24 cellular contexts compared by ENCODE assay signal in the genomic region with DNA sequence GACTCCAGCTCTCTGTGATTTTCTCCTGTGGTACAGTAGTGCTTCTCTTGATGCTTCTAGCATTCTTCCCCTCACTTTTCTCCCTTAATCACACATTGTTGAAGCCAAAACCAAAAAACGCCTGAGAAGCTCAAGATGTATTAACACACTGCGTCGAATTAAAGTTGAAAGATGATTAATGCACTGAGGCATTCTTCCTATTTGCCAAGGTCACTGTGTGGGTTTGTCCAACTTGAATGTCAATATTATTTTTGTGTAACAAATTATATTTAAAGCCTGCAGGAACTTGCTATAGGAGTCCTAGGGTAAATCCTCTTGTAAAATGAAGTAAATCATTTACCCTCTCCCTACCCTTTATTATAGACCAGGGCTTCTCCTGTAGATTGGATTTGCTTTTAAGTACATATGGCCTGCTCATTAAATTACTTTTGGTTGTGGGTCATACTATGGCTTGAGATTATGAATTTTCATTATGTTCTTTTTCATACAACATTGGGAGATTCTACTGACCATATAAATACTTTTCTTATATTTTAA.
"Had no signal": no experiment of that assay in that cellular context is flagged by ENCODE, and none has a peak within 500 bp of the region (broad histone marks: within the 10 kb centered on the region; RNA-seq: fewer than 3 reads in every experiment).

No MANE protein-coding gene starts in this region.

- ATAC-seq: activated T-cell treated with anti-CD3 and anti-CD28 coated beads, Interleukin-2, amount 50 U/mL, for 4 hours; left cardiac atrium; sciatic nerve; stimulated activated naive B cell treated with anti-CD40 and anti-IgM and Interleukin-4, amounts not matched to agents 10 μg/mL and 1 μg/mL and 100 μg/mL, for 72 hours; T-cell; WTC11 had no signal

- H3K4me2 ChIP-seq: smooth muscle cell had no signal

- H3K4me1 ChIP-seq: adrenal gland, ascending aorta, esophagus muscularis mucosa, testis, uterus had no signal

- H3K4me3 ChIP-seq: adrenal gland, ascending aorta, esophagus muscularis mucosa, smooth muscle cell, testis, uterus had no signal

- H3K27ac ChIP-seq: adrenal gland, ascending aorta, esophagus muscularis mucosa, testis, uterus had no signal

- H3K9me3 ChIP-seq: adrenal gland, ascending aorta, esophagus muscularis mucosa, testis, uterus had no signal

- DNase-seq: activated CD4-positive, alpha-beta T cell treated with anti-CD3 and anti-CD28 coated beads, Interleukin-2, amount 50 U/mL, for 4 hours; activated CD8-positive, alpha-beta memory T cell treated with anti-CD3 and anti-CD28 coated beads, Interleukin-2, amount 50 U/mL, for 48 hours; activated naive CD4-positive, alpha-beta T cell; activated T-cell treated with anti-CD3 and anti-CD28 coated beads, Interleukin-2, amount 50 U/mL, for 4 hours; adrenal gland; effector memory CD4-positive, alpha-beta T cell; glutamatergic neuron; hypothalamus; left cardiac atrium; mesendoderm; naive B cell; occipital lobe; stimulated activated CD4-positive, alpha-beta T cell treated with anti-CD3 and anti-CD28 coated beads, Interleukin-15, amount 100 ng/mL, for 24 hours; stimulated activated CD8-positive, alpha-beta memory T cell treated with anti-CD3 and anti-CD28 coated beads, Interleukin-4, amount 100 ng/mL, for 48 hours; stimulated activated naive B cell treated with anti-CD40 and anti-IgM and Interleukin-4, amounts not matched to agents 10 μg/mL and 1 μg/mL and 100 μg/mL, for 72 hours; T-cell; testis; trophoblast cell; uterus had no signal

- H3K27me3 ChIP-seq: adrenal gland, ascending aorta, testis, uterus had no signal

- H3K36me3 ChIP-seq: adrenal gland, ascending aorta, esophagus muscularis mucosa, uterus had no signal
